In the genomic region with DNA sequence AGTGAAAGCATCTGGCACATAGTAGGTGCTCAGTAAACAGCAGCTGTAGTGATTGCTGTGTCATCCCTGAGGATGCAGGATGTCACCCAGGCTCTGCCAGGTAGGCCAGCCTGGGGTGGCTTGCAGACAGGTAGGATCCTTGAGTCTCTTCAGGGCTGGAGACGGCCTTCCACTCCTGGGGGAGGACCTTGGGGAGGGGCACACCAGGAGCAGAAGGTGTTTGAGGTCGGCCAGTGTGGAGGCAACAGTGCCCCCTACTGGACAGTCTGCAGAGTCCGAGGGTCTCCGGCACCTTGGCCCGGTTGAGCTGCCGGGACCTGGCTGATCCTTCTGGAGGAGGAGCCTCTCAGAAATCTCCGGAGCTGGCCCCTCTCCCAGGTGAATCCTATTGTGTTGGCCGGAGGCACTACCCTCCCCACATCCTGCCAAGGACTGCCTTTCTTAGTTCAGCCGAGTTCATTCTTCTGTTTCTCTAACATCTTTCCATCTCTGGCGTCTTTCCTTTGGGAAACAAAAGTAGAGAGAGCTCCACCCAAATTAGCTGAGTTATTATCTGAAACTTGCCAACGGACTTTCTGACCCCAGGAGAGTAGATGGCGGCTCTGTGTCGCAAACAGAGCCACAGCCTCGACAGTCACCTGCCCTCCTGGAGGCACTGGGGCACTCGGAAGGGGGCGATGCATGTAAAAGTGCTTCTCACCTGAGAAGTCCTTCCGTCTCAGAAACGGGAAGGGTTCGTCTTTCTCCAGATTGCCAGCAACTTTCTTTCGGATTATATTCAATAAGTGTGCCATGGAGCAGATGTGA, we compare ENCODE assay signal across 8 cellular contexts. TPM values are rescaled to one million over a fixed set of nuclear protein-coding genes. Genes with fewer than 3 reads are reported as not detected.
DNase-seq lines count a peak whose midpoint lies in the region; ATAC-seq, FAIRE-seq and TF ChIP-seq lines count a peak whose summit lies in the region.

No MANE protein-coding gene starts in this region.

- peak overlapping the region in 2 of 4 donors; percentile 58 to 63 for H3K27ac ChIP-seq in pancreas

- H3K27me3 ChIP-seq in pancreas = no peaks in the 10 kb centered on the region

- WGBS in pancreas, 2 donors = 32 to 42% methylated on average over 19 to 20 of the region's 20 CpGs

- peak overlapping the region in 1 of 4 donors; percentile 13 for H3K4me3 ChIP-seq in pancreas

- no peak for FAIRE-seq in pancreas (lab: Jason Lieb, UNC)
- FAIRE-seq in HTR-8/SVneo (lab: Jason Lieb, UNC) = no peak

- H3K9me3 ChIP-seq in pancreas = no peaks in the 10 kb centered on the region

- intact Hi-C loops in pancreas (cut with DNase I) = no loop called here

- peak; percentile 76 to 88 (median 80) for TF ChIP-seq CTCF in pancreas (IDR thresholded peaks at IDR 0.05)

- H3K4me1 ChIP-seq in pancreas = no peaks in the 10 kb centered on the region

- ATAC-seq in HG03066 (IDR thresholded peaks at IDR 0.05; ENCODE audit: low read depth, unreplicated experiment) = peak; percentile 71
- peak; percentile 82 to 92 (median 88) for ATAC-seq in pancreas

- H3K36me3 ChIP-seq in pancreas = no peaks in the 10 kb centered on the region

- DNase-seq in Daoy (ENCODE audit: low read depth) (peak; percentile 52), fibroblast of the conjunctiva (ENCODE audit: low read depth) (peak; percentile 10), pancreas (peak; percentile 48 to 86 (median 76)), NCI-H2196 (lab: John Stamatoyannopoulos, UW; ENCODE audit: unreplicated experiment) (no peak), superior temporal gyrus (ENCODE audit: extremely low spot score) (no peak), HTR-8/SVneo (ENCODE audit: insufficient read length, low spot score) (no peak)
- DNase-seq in activated CD4-positive, alpha-beta T cell treated with anti-CD3 and anti-CD28 coated beads, Interleukin-2, amount 50 U/mL, for 24 hours (ENCODE audit: low read depth in 1 of 2, low spot score in 1 of 2) = peak; percentile 13 to 32

RNA-seq across cellular contexts. Expression of a gene that starts 41.9 kb away (rescaled TPM):
- total RNA-seq in Daoy (2014; rRNA removed; shearing (Covaris generic)) = 3.5 and 4.2 TPM in 2 replicates
- total RNA-seq in pancreas = 10 to 100 TPM; 50.0 to 78.1 (median 68.2) TPM
- polyA plus RNA-seq in pancreas = 10 to 100 TPM; 17.4 to 21.3 TPM

Comparison
In these comparisons a context has a peak if more than half of its experiments do, and no peak if none do; other contexts are left out.
1. DNase-seq: peak in Daoy (single experiment), activated CD4-positive, alpha-beta T cell treated with anti-CD3 and anti-CD28 coated beads, Interleukin-2, amount 50 U/mL, for 24 hours (2 of 2), fibroblast of the conjunctiva (single experiment) and pancreas (6 of 6); none in NCI-H2196 (single experiment), superior temporal gyrus (single experiment) and HTR-8/SVneo (single experiment).